In genomic region chr20:4512891-4513550, GRCh38 we compare ENCODE assay signal across 10 cellular contexts.
A peak's percentile ranks its signal among the peaks of the same experiment; 100 is the strongest.
DNase-seq lines count a peak whose midpoint lies in the region; ATAC-seq lines count a peak whose summit lies in the region.
"Had no signal": no experiment of that assay in that cellular context is flagged by ENCODE, and none has a peak within 500 bp of the region (broad histone marks: within the 10 kb centered on the region; RNA-seq: fewer than 3 reads in every experiment).

No MANE protein-coding gene starts in this region.

- H3K27ac ChIP-seq in mesodermal cell (ENCODE audit: low read depth, low read length, severe bottlenecking), result peak overlapping the region; percentile 54
- H3K27ac ChIP-seq: right atrium auricular region had no signal

- H3K36me3 Mint-ChIP-seq in stimulated activated effector memory CD8-positive, alpha-beta T cell treated with anti-CD3 and anti-CD28 coated beads, Interleukin-12 subunit alpha, Interleukin-12 subunit beta, amount 100 ng/mL, for 72 hours, result no peaks in the 10 kb centered on the region
- no peaks in the 10 kb centered on the region for H3K36me3 Mint-ChIP-seq in stimulated activated naive B cell treated with anti-CD40 and anti-IgM and Interleukin-4, amounts not matched to agents 10 μg/mL and 1 μg/mL and 100 μg/mL, for 72 hours

- H3K9me3 ChIP-seq in mesodermal cell (ENCODE audit: control insufficient read depth, low read length), result peaks cover 3% of the 10 kb centered on the region

- peaks cover 16 to 45% of the 10 kb centered on the region in 2 donors for H3K27me3 Mint-ChIP-seq in stimulated activated naive B cell treated with anti-CD40 and anti-IgM and Interleukin-4, amounts not matched to agents 10 μg/mL and 1 μg/mL and 100 μg/mL, for 72 hours

- peaks cover 3% of the 10 kb centered on the region for H3K9me3 Mint-ChIP-seq in stimulated activated effector memory CD8-positive, alpha-beta T cell treated with anti-CD3 and anti-CD28 coated beads, Interleukin-12 subunit alpha, Interleukin-12 subunit beta, amount 100 ng/mL, for 72 hours
- H3K9me3 Mint-ChIP-seq in stimulated activated naive B cell treated with anti-CD40 and anti-IgM and Interleukin-4, amounts not matched to agents 10 μg/mL and 1 μg/mL and 100 μg/mL, for 72 hours, result peaks cover 4 to 10% of the 10 kb centered on the region in 2 donors

- DNase-seq in COLO829 (ENCODE audit: low spot score), result peak; percentile 90
- DNase-seq in NCI-H460 (ENCODE audit: extremely low read depth, low read depth), result peak; percentile 60
- DNase-seq in dedifferentiated amniotic fluid mesenchymal stem cell (ENCODE audit: extremely low spot score), result peak; percentile 29
- DNase-seq in cortex of kidney (lab: John Stamatoyannopoulos, UW), result no peak
- no peak for DNase-seq in stimulated activated effector memory CD8-positive, alpha-beta T cell treated with anti-CD3 and anti-CD28 coated beads, Interleukin-12 subunit alpha, Interleukin-12 subunit beta, amount 100 ng/mL, for 72 hours (ENCODE audit: low spot score in 2 of 2)
- no peak for DNase-seq in stimulated activated naive B cell treated with anti-CD40 and anti-IgM and Interleukin-4, amounts not matched to agents 10 μg/mL and 1 μg/mL and 100 μg/mL, for 72 hours
- DNase-seq: activated gamma-delta T cell treated with Interleukin-2 at 50 U/mL for 16 hours had no signal

- WGBS in mesodermal cell (ENCODE audit: insufficient coverage in 2 of 2), 2 experiments, result 55 to 85% methylated on average over 2 of the region's 3 CpGs

- H3K36me3 ChIP-seq in mesodermal cell (ENCODE audit: control insufficient read depth, insufficient read depth, low read length), result no peaks in the 10 kb centered on the region
- H3K36me3 ChIP-seq: right atrium auricular region had no signal

- ATAC-seq in GM19397 (IDR thresholded peaks at IDR 0.05; ENCODE audit: unreplicated experiment), result no peak
- ATAC-seq in stimulated activated effector memory CD8-positive, alpha-beta T cell treated with anti-CD3 and anti-CD28 coated beads, Interleukin-12 subunit alpha, Interleukin-12 subunit beta, amount 100 ng/mL, for 72 hours, result no peak
- ATAC-seq in stimulated activated naive B cell treated with anti-CD40 and anti-IgM and Interleukin-4, amounts not matched to agents 10 μg/mL and 1 μg/mL and 100 μg/mL, for 72 hours (replicated peaks), result no peak

- no peak overlapping the region for H3K27ac Mint-ChIP-seq in stimulated activated effector memory CD8-positive, alpha-beta T cell treated with anti-CD3 and anti-CD28 coated beads, Interleukin-12 subunit alpha, Interleukin-12 subunit beta, amount 100 ng/mL, for 72 hours
- H3K27ac Mint-ChIP-seq in stimulated activated naive B cell treated with anti-CD40 and anti-IgM and Interleukin-4, amounts not matched to agents 10 μg/mL and 1 μg/mL and 100 μg/mL, for 72 hours, result no peak overlapping the region

- peaks cover 9% of the 10 kb centered on the region for H3K4me1 ChIP-seq in mesodermal cell (ENCODE audit: control insufficient read depth, insufficient read depth, low read length, poor library complexity, severe bottlenecking)
- H3K4me1 ChIP-seq: right atrium auricular region had no signal

- H3K4me3 Mint-ChIP-seq in stimulated activated effector memory CD8-positive, alpha-beta T cell treated with anti-CD3 and anti-CD28 coated beads, Interleukin-12 subunit alpha, Interleukin-12 subunit beta, amount 100 ng/mL, for 72 hours, result no peak overlapping the region
- no peak overlapping the region for H3K4me3 Mint-ChIP-seq in stimulated activated naive B cell treated with anti-CD40 and anti-IgM and Interleukin-4, amounts not matched to agents 10 μg/mL and 1 μg/mL and 100 μg/mL, for 72 hours

- no peaks in the 10 kb centered on the region for H3K4me1 Mint-ChIP-seq in stimulated activated effector memory CD8-positive, alpha-beta T cell treated with anti-CD3 and anti-CD28 coated beads, Interleukin-12 subunit alpha, Interleukin-12 subunit beta, amount 100 ng/mL, for 72 hours
- no peaks in the 10 kb centered on the region for H3K4me1 Mint-ChIP-seq in stimulated activated naive B cell treated with anti-CD40 and anti-IgM and Interleukin-4, amounts not matched to agents 10 μg/mL and 1 μg/mL and 100 μg/mL, for 72 hours

- H3K4me3 ChIP-seq in mesodermal cell (ENCODE audit: extremely low read depth, insufficient read depth, low read length, poor library complexity, severe bottlenecking), result no peak overlapping the region
- H3K4me3 ChIP-seq: right atrium auricular region had no signal

Comparison
In these comparisons a context has a peak if more than half of its experiments do, and no peak if none do; other contexts are left out.
1. DNase-seq: peak in COLO829 (single experiment), NCI-H460 (single experiment) and dedifferentiated amniotic fluid mesenchymal stem cell (single experiment); none in cortex of kidney (single experiment), stimulated activated effector memory CD8-positive, alpha-beta T cell treated with anti-CD3 and anti-CD28 coated beads, Interleukin-12 subunit alpha, Interleukin-12 subunit beta, amount 100 ng/mL, for 72 hours (0 of 2) and stimulated activated naive B cell treated with anti-CD40 and anti-IgM and Interleukin-4, amounts not matched to agents 10 μg/mL and 1 μg/mL and 100 μg/mL, for 72 hours (single experiment).